12 cellular contexts compared by ENCODE assay signal in genomic region chr20:44614525-44614924, GRCh38. TPM values are rescaled to one million over a fixed set of nuclear protein-coding genes. Genes with fewer than 3 reads are reported as not detected.
DNase-seq lines count a peak whose midpoint lies in the region; ATAC-seq and TF ChIP-seq lines count a peak whose summit lies in the region.
"Had no signal": no experiment of that assay in that cellular context is flagged by ENCODE, and none has a peak within 500 bp of the region (broad histone marks: within the 10 kb centered on the region; RNA-seq: fewer than 3 reads in every experiment).

No MANE protein-coding gene starts in this region.

- no peaks in the 10 kb centered on the region for H4K20me1 ChIP-seq in SU-DHL-6 (ENCODE audit: low read depth, low read length)

- peaks cover 58% of the 10 kb centered on the region for H3F3A ChIP-seq in SU-DHL-6 (ENCODE audit: insufficient read depth)

- H2AFZ ChIP-seq in SU-DHL-6 (ENCODE audit: low read depth, low read length, severe bottlenecking): no peak overlapping the region

- H3K9me3 Mint-ChIP-seq in naive B cell: no peaks in the 10 kb centered on the region
- no peaks in the 10 kb centered on the region for H3K9me3 Mint-ChIP-seq in activated T-helper 2 cell treated with anti-CD3 and anti-CD28 coated beads, Interferon-gamma antibody, Interleukin-2, Interleukin-4, amounts not matched to agents 10 μg/mL and 5 μg/mL and 100 μg/mL, durations not matched to agents 14 hours and 24 hours and 36 hours

- 96% methylated on average over 14 of the region's 14 CpGs for WGBS in thymus

- H3K9me3 ChIP-seq in SU-DHL-6 (ENCODE audit: insufficient read depth, low read length): no peaks in the 10 kb centered on the region
- H3K9me3 ChIP-seq in thymus (ENCODE audit: control insufficient read depth): no peaks in the 10 kb centered on the region
- H3K9me3 ChIP-seq: SJSA1 had no signal

- H3K27me3 ChIP-seq in SU-DHL-6 (ENCODE audit: low read length) (no peaks in the 10 kb centered on the region), thymus (ENCODE audit: control insufficient read depth, insufficient read depth) (no peaks in the 10 kb centered on the region)
- H3K27me3 ChIP-seq: SJSA1 had no signal

- peaks cover 59 to 67% (median 65%) of the 10 kb centered on the region in 3 donors for H3K4me1 Mint-ChIP-seq in naive B cell
- H3K4me1 Mint-ChIP-seq in activated T-helper 2 cell treated with anti-CD3 and anti-CD28 coated beads, Interferon-gamma antibody, Interleukin-2, Interleukin-4, amounts not matched to agents 10 μg/mL and 5 μg/mL and 100 μg/mL, durations not matched to agents 14 hours and 24 hours and 36 hours (ENCODE audit: low read depth): peaks cover 32% of the 10 kb centered on the region

- H3K36me3 ChIP-seq in SU-DHL-6 (ENCODE audit: low read length) (peaks cover 3% of the 10 kb centered on the region; the same call in 1 of the 2 replicates), thymus (ENCODE audit: control insufficient read depth, insufficient read depth) (peaks cover 38% of the 10 kb centered on the region)

- peaks cover 38% of the 10 kb centered on the region for H3K4me1 ChIP-seq in thymus (ENCODE audit: control insufficient read depth, insufficient read depth, low read length)

- ATAC-seq in naive B cell (ENCODE audit: low read depth in 2 of 2): no peak

- H3K36me3 Mint-ChIP-seq in naive B cell: peaks cover 12 to 35% of the 10 kb centered on the region in 2 donors
- peaks cover 26% of the 10 kb centered on the region for H3K36me3 Mint-ChIP-seq in activated T-helper 2 cell treated with anti-CD3 and anti-CD28 coated beads, Interferon-gamma antibody, Interleukin-2, Interleukin-4, amounts not matched to agents 10 μg/mL and 5 μg/mL and 100 μg/mL, durations not matched to agents 14 hours and 24 hours and 36 hours (ENCODE audit: low read depth)

- no peak overlapping the region for H3K4me3 Mint-ChIP-seq in naive B cell
- H3K4me3 Mint-ChIP-seq in activated T-helper 2 cell treated with anti-CD3 and anti-CD28 coated beads, Interferon-gamma antibody, Interleukin-2, Interleukin-4, amounts not matched to agents 10 μg/mL and 5 μg/mL and 100 μg/mL, durations not matched to agents 14 hours and 24 hours and 36 hours (ENCODE audit: low read depth): no peak overlapping the region

- H3K27ac ChIP-seq in SU-DHL-6 (ENCODE audit: low read depth, low read length) (peak overlapping the region; percentile 96), coronary artery (peak overlapping the region; percentile 54 to 91), thymus (ENCODE audit: low read depth) (peak overlapping the region; percentile 81)
- H3K27ac ChIP-seq: SJSA1 had no signal

- H3K4me3 ChIP-seq in SU-DHL-6 (ENCODE audit: insufficient read depth, low read length, poor library complexity, severe bottlenecking) (no peak overlapping the region), coronary artery (no peak overlapping the region), thymus (ENCODE audit: low read length) (no peak overlapping the region)
- H3K4me3 ChIP-seq: SJSA1 had no signal

- H3K27ac Mint-ChIP-seq in naive B cell: peak overlapping the region in 4 of 6 donors; percentile 72 to 99 (median 90)
- no peak overlapping the region for H3K27ac Mint-ChIP-seq in activated T-helper 2 cell treated with anti-CD3 and anti-CD28 coated beads, Interferon-gamma antibody, Interleukin-2, Interleukin-4, amounts not matched to agents 10 μg/mL and 5 μg/mL and 100 μg/mL, durations not matched to agents 14 hours and 24 hours and 36 hours

- no peaks in the 10 kb centered on the region for H3K27me3 Mint-ChIP-seq in naive B cell
- no peaks in the 10 kb centered on the region for H3K27me3 Mint-ChIP-seq in activated T-helper 2 cell treated with anti-CD3 and anti-CD28 coated beads, Interferon-gamma antibody, Interleukin-2, Interleukin-4, amounts not matched to agents 10 μg/mL and 5 μg/mL and 100 μg/mL, durations not matched to agents 14 hours and 24 hours and 36 hours (ENCODE audit: low read depth)

- peak overlapping the region; percentile 44 for H3K4me2 ChIP-seq in SU-DHL-6 (ENCODE audit: low read depth, low read length, poor library complexity, severe bottlenecking)

- H3K79me2 ChIP-seq in SU-DHL-6 (ENCODE audit: insufficient read depth, low read length): 0 out of 2 replicates have a peak, but pooled peaks cover 4% of the 10 kb centered on the region

- intact Hi-C loops in activated T-helper 2 cell treated with anti-CD3 and anti-CD28 coated beads, Interferon-gamma antibody, Interleukin-2, Interleukin-4, amounts not matched to agents 10 μg/mL and 5 μg/mL and 100 μg/mL, durations not matched to agents 14 hours and 24 hours and 36 hours (cut with micrococcal nuclease): loop anchor here (5.0 kb wide), 3 partner anchors 37 to 397 kb away; partner anchors contain the start of gene TTPAL

- DNase-seq in coronary artery (ENCODE audit: low spot score) (no peak), naive B cell (no peak), H4 (ENCODE audit: low spot score) (no peak), cerebellar nuclear complex (lab: John Stamatoyannopoulos, UW) (no peak)
- no peak for DNase-seq in activated T-helper 2 cell treated with anti-CD3 and anti-CD28 coated beads, Interferon-gamma antibody, Interleukin-2, Interleukin-4, amounts not matched to agents 10 μg/mL and 5 μg/mL and 100 μg/mL, durations not matched to agents 14 hours and 24 hours and 36 hours (ENCODE audit: low spot score)
- DNase-seq: activated gamma-delta T cell treated with Interleukin-2 at 50 U/mL for 16 hours, mesenchymal stem cell, MV-4-11, NCI-H526 had no signal

- peak overlapping the region; percentile 41 for H3K9ac ChIP-seq in SU-DHL-6 (ENCODE audit: low read length)

- TF ChIP-seq CTCF in SU-DHL-6 (IDR thresholded peaks at IDR 0.05; ENCODE audit: insufficient read depth, low read length, poor library complexity, severe bottlenecking): no peak
- TF ChIP-seq CTCF in coronary artery (IDR thresholded peaks at IDR 0.05): no peak

- H3K9me2 ChIP-seq in SU-DHL-6 (replicated peaks; ENCODE audit: insufficient read depth, low read length): no peaks in the 10 kb centered on the region

RNA-seq across cellular contexts. Expression of gene PKIG, which starts 32.1 kb away (rescaled TPM):
- polyA plus RNA-seq in naive B cell (ENCODE audit: low read depth in 6 of 6) (100 to 1,000 TPM in 4 of 6 donors, 10 to 100 TPM in 2; 74.7 to 219 (median 103) TPM), thymus (41.7 TPM)
- total RNA-seq in H4 (2014; rRNA removed; shearing (Covaris generic)): 73.8 and 77.3 TPM in 2 replicates
- 1.4 and 1.7 TPM in 2 replicates for total RNA-seq in activated T-helper 2 cell treated with anti-CD3 and anti-CD28 coated beads, Interferon-gamma antibody, Interleukin-2, Interleukin-4, amounts not matched to agents 10 μg/mL and 5 μg/mL and 100 μg/mL, durations not matched to agents 14 hours and 24 hours and 36 hours

RNA-seq across cellular contexts. Expression of gene ADA, which starts 37.0 kb away (rescaled TPM):
- polyA plus RNA-seq in naive B cell (ENCODE audit: low read depth in 6 of 6): 1 to 10 TPM; 1.7 to 7.6 (median 4.6) TPM
- 61.1 TPM for polyA plus RNA-seq in thymus
- 7.9 and 11.3 TPM in 2 replicates for total RNA-seq in H4 (2014; rRNA removed; shearing (Covaris generic))
- 33.3 and 34.5 TPM in 2 replicates for total RNA-seq in activated T-helper 2 cell treated with anti-CD3 and anti-CD28 coated beads, Interferon-gamma antibody, Interleukin-2, Interleukin-4, amounts not matched to agents 10 μg/mL and 5 μg/mL and 100 μg/mL, durations not matched to agents 14 hours and 24 hours and 36 hours

Comparison
In these comparisons a context has a peak if more than half of its experiments do, and no peak if none do; other contexts are left out.
1. RNA of gene PKIG, which starts 32.1 kb away (total RNA-seq): 73.8 to 77.3 TPM in H4; 1.4 to 1.7 TPM in activated T-helper 2 cell treated with anti-CD3 and anti-CD28 coated beads, Interferon-gamma antibody, Interleukin-2, Interleukin-4, amounts not matched to agents 10 μg/mL and 5 μg/mL and 100 μg/mL, durations not matched to agents 14 hours and 24 hours and 36 hours; every median in the first group is over 10 times any median in the second.
2. Peak in every context shown above with its lines, with median percentiles within 50 percentile points of each other: H3K27ac ChIP-seq.